1 cellular context compared by ENCODE assay signal in the genomic region with DNA sequence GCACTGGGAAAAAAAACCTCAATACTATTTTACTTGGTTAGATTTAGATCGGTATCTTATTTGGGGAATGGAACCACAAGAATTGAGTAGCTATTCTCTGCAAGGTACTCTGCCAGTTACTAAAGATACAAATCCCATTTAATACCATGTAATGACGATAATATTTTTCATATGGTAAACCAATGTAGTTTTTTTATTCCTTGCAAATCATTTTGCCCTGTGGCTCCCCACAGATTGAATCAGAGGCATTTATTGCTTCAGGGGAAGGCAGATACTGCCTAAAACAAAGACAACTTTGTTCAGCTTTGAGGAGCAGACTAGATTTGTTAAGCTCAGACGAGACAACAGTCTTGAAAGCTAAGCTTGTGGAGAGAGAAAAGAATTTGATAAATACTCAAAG.
TF ChIP-seq lines count a peak whose summit lies in the region.

No MANE protein-coding gene starts in this region.

TF ChIP-seq in IMR-90, 13 proteins besides CTCF, POLR2A, EP300 and RAD21 (continued from another document):
- TF ChIP-seq CEBPB (IDR thresholded peaks at IDR 0.05; ENCODE audit: low read depth, low read length), result no peak
- TF ChIP-seq NFE2L2 (IDR thresholded peaks at IDR 0.05; ENCODE audit: low read depth, low read length), result no peak
